16 cellular contexts compared by ENCODE assay signal in the genomic region with DNA sequence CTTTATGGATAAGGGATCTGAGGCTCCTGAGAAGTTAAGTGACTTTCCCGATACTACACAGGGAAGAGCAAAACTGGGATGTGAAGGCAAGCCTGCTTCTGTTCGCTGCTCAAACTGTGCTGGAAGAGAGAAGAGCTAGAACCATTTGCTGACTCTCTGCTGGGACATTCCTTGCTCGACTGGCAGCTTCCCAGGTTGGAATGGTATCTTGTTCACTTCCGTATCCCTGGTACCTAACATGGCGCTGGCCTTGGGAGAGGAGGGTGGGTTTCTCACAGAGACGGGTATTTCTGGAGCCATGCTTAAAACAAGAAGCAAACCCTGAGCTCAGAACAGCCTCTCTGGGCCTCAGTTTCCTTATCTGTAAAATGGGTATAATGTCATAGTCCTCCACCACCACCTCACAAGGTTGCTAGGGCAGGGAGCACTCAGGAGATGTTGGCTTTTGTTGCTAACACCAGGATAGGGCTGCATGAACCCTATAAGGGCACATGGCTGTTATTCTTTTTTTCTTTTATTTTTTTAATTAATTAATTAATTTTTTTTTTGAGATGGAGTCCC.
A peak's percentile ranks its signal among the peaks of the same experiment; 100 is the strongest.
DNase-seq lines count a peak whose midpoint lies in the region; ATAC-seq, FAIRE-seq and TF ChIP-seq lines count a peak whose summit lies in the region.
"Had no signal": no experiment of that assay in that cellular context is flagged by ENCODE, and none has a peak within 500 bp of the region (broad histone marks: within the 10 kb centered on the region; RNA-seq: fewer than 3 reads in every experiment).

No MANE protein-coding gene starts in this region.

- H3K27ac ChIP-seq in HepG2 (ENCODE audit: extremely low read length, insufficient read depth, low read length): no peak overlapping the region
- no peak overlapping the region for H3K27ac ChIP-seq in right lobe of liver
- peak overlapping the region; percentile 84 to 93 (median 92) for H3K27ac ChIP-seq in esophagus squamous epithelium
- peak overlapping the region; percentile 69 to 92 (median 85) for H3K27ac ChIP-seq in sigmoid colon
- H3K27ac ChIP-seq in Peyer's patch: peak overlapping the region in 1 of 4 donors; percentile 47

- H2AFZ ChIP-seq in HepG2 (ENCODE audit: low read length): no peak overlapping the region

- no TSS peak for BruUV-seq in HepG2 (replicated peaks; lab: Mats Ljungman, UMichigan)

- no peak overlapping the region for H3K4me2 ChIP-seq in HepG2 (ENCODE audit: low read depth, low read length)

- H3K4me3 ChIP-seq in HepG2 (replicated peaks in 1 of 3; ENCODE audit: insufficient read depth in 1 of 3, low read depth in 2 of 3, low read length in 3 of 3): no peak overlapping the region
- H3K4me3 ChIP-seq in right lobe of liver: no peak overlapping the region
- peak overlapping the region in 2 of 4 donors; percentile 19 to 34 for H3K4me3 ChIP-seq in esophagus squamous epithelium
- peak overlapping the region in 1 of 4 donors; percentile 31 for H3K4me3 ChIP-seq in sigmoid colon
- no peak overlapping the region for H3K4me3 ChIP-seq in Peyer's patch

- POLR2A ChIA-PET in HepG2 (lab: Yijun Ruan, JAX): interaction anchor here (2.0 to 2.3 kb wide), 2 partner anchors 15 to 35 kb away, joined by 7 to 23 read pairs; no protein-coding TSS in a partner anchor

- H3K36me3 ChIP-seq in HepG2 (replicated peaks in 1 of 2; ENCODE audit: control insufficient read depth in 1 of 2, insufficient read depth in 2 of 2, low read length in 2 of 2) (peaks cover 0 to 2% of the 10 kb centered on the region in 2 experiments; a peak in 1 of 5 replicates), right lobe of liver (no peaks in the 10 kb centered on the region), esophagus squamous epithelium (peaks cover 0 to 43% (median 5%) of the 10 kb centered on the region in 3 donors), sigmoid colon (no peaks in the 10 kb centered on the region), Peyer's patch (no peaks in the 10 kb centered on the region)

- in situ Hi-C loops in HepG2 (cut with HindIII; ENCODE audit: extremely low pct_ligation_motif_present, low pct_unique_long_range_greater_than_20kb): no loop called here

- TF ChIP-seq POLR2A in HepG2 (IDR thresholded peaks at IDR 0.05; ENCODE audit: insufficient read depth in 1 of 2, low read depth in 2 of 2, low read length in 2 of 2) (no peak), right lobe of liver (IDR thresholded peaks at IDR 0.05) (no peak), esophagus squamous epithelium (IDR thresholded peaks at IDR 0.05) (no peak), sigmoid colon (IDR thresholded peaks at IDR 0.05) (no peak), Peyer's patch (IDR thresholded peaks at IDR 0.05) (no peak)

- TF ChIP-seq EP300 in HepG2 (IDR thresholded peaks at IDR 0.05; ENCODE audit: low read depth in 2 of 2, low read length in 2 of 2) (no peak), HepG2 (CRISPR knock-in tag; IDR thresholded peaks at IDR 0.05; ENCODE audit: borderline replicate concordance) (no peak), sigmoid colon (IDR thresholded peaks at IDR 0.05) (no peak)

- no peak for DNase-seq in HepG2 (ENCODE audit: low spot score)
- no peak for DNase-seq in right lobe of liver
- no peak for DNase-seq in esophagus squamous epithelium (lab: John Stamatoyannopoulos, UW)
- no peak for DNase-seq in sigmoid colon
- DNase-seq in posterior vena cava (ENCODE audit: low spot score): no peak
- DNase-seq in NCI-H226: no peak
- DNase-seq in Peyer's patch: no peak
- no peak for DNase-seq in NCI-H2196 (lab: John Stamatoyannopoulos, UW; ENCODE audit: unreplicated experiment)
- DNase-seq: activated CD4-positive, alpha-beta T cell treated with anti-CD3 and anti-CD28 coated beads for 4 hours; activated T-cell treated with anti-CD3 and anti-CD28 coated beads for 4 hours; CD4-positive, alpha-beta T cell; endodermal cell; left ventricle myocardium superior; NCI-H1930; NCI-H510A treated with DMSO at 0.1 percent for 48 hours; nephron progenitor cell had no signal

- 100% methylated on average over 6 of the region's 6 CpGs for WGBS in HepG2 (ENCODE audit: low lambda C conversion rate)
- WGBS in right lobe of liver (ENCODE audit: insufficient coverage, low coverage, low lambda C conversion rate, missing lambda C conversion rate): 94% methylated on average over 2 of the region's 6 CpGs
- 77 to 78% methylated on average over 6 of the region's 6 CpGs for WGBS in esophagus squamous epithelium, 2 donors
- whole genome bisulfite sequencing in sigmoid colon, 2 donors: 85 to 89% methylated on average over 6 of the region's 6 CpGs

- intact Hi-C loops in HepG2 (cut with micrococcal nuclease; ENCODE audit: unreplicated experiment) (no loop called here), right lobe of liver (cut with DNase I) (no loop called here), esophagus squamous epithelium (cut with DNase I) (loop anchor here (5.0 kb wide), 1 partner anchor 38 kb away; no protein-coding TSS in a partner anchor), sigmoid colon (cut with DNase I) (no loop called here), posterior vena cava (cut with DNase I) (no loop called here)

- FAIRE-seq in HepG2 (lab: Jason Lieb, UNC): no peak

- no peak for TF ChIP-seq RAD21 in HepG2 (CRISPR knock-in tag; IDR thresholded peaks at IDR 0.05)

- H3K9me3 ChIP-seq in HepG2 (ENCODE audit: low read length): no peaks in the 10 kb centered on the region
- no peaks in the 10 kb centered on the region for H3K9me3 ChIP-seq in right lobe of liver
- H3K9me3 ChIP-seq in esophagus squamous epithelium: no peaks in the 10 kb centered on the region
- no peaks in the 10 kb centered on the region for H3K9me3 ChIP-seq in sigmoid colon
- no peaks in the 10 kb centered on the region for H3K9me3 ChIP-seq in Peyer's patch

- peaks cover 10% of the 10 kb centered on the region for H4K20me1 ChIP-seq in HepG2 (ENCODE audit: insufficient read depth, low read length)

- CTCF ChIA-PET in HepG2 (lab: Yijun Ruan, JAX; ENCODE audit: low intra/inter-chr PET ratio, low total read pairs): no interaction called here

- no peak for TF ChIP-seq CTCF in HepG2 (CRISPR knock-in tag; IDR thresholded peaks at IDR 0.05)
- TF ChIP-seq CTCF in right lobe of liver (IDR thresholded peaks at IDR 0.05): no peak
- no peak for TF ChIP-seq CTCF in esophagus squamous epithelium (IDR thresholded peaks at IDR 0.05)
- no peak for TF ChIP-seq CTCF in sigmoid colon (IDR thresholded peaks at IDR 0.05)
- TF ChIP-seq CTCF in Peyer's patch (IDR thresholded peaks at IDR 0.05): no peak

- H3K27me3 ChIP-seq in HepG2 (ENCODE audit: control insufficient read depth in 1 of 2, insufficient read depth in 2 of 2, low read length in 2 of 2): no peaks in the 10 kb centered on the region
- H3K27me3 ChIP-seq in right lobe of liver: no peaks in the 10 kb centered on the region
- H3K27me3 ChIP-seq in esophagus squamous epithelium: no peaks in the 10 kb centered on the region
- no peaks in the 10 kb centered on the region for H3K27me3 ChIP-seq in sigmoid colon
- H3K27me3 ChIP-seq in Peyer's patch: no peaks in the 10 kb centered on the region

- H3K79me2 ChIP-seq in HepG2 (ENCODE audit: insufficient read depth, low read length): peaks cover 48% of the 10 kb centered on the region

- no peak overlapping the region for H3K9ac ChIP-seq in HepG2 (ENCODE audit: insufficient read depth, low read depth, low read length)

- ATAC-seq in HepG2 (no peak), right lobe of liver (no peak)

- peaks cover 44% of the 10 kb centered on the region for H3K4me1 ChIP-seq in HepG2 (ENCODE audit: insufficient read depth, low read length)
- peaks cover 0 to 15% (median 5%) of the 10 kb centered on the region in 4 donors for H3K4me1 ChIP-seq in right lobe of liver
- peaks cover 78 to 100% (median 79%) of the 10 kb centered on the region in 3 donors for H3K4me1 ChIP-seq in esophagus squamous epithelium
- peaks cover 0 to 88% (median 83%) of the 10 kb centered on the region in 4 donors for H3K4me1 ChIP-seq in sigmoid colon
- peaks cover 0 to 74% (median 5%) of the 10 kb centered on the region in 4 donors for H3K4me1 ChIP-seq in Peyer's patch

TF ChIP-seq in HepG2, 621 proteins besides CTCF, POLR2A, EP300 and RAD21 (continues in another document):
- TF ChIP-seq ZFP36L1 (CRISPR knock-in tag; IDR thresholded peaks at IDR 0.05) (no peak), CHD4 (IDR thresholded peaks at IDR 0.05; ENCODE audit: borderline replicate concordance, low read length) (0 out of 2 replicates have a peak, but pooled peaks have one; percentile 43), HCFC1 (IDR thresholded peaks at IDR 0.05; ENCODE audit: low read depth, low read length) (no peak), HIVEP1 (CRISPR knock-in tag; IDR thresholded peaks at IDR 0.05) (no peak), ZNF629 (CRISPR knock-in tag; conservative IDR thresholded peaks at IDR 0.05) (peak; percentile 92), AKAP8 (CRISPR knock-in tag; IDR thresholded peaks at IDR 0.05) (no peak), ZNF720 (CRISPR knock-in tag; IDR thresholded peaks at IDR 0.05) (no peak), BORCS8-MEF2B (CRISPR knock-in tag; IDR thresholded peaks at IDR 0.05) (no peak), ZMYM3 (CRISPR knock-in tag; IDR thresholded peaks at IDR 0.05) (0 out of 2 replicates have a peak, but pooled peaks have one; percentile 17), MBD4 (IDR thresholded peaks at IDR 0.05; ENCODE audit: borderline replicate concordance, low read length) (no peak), TBP (CRISPR knock-in tag; IDR thresholded peaks at IDR 0.05) (no peak)
- TF ChIP-seq, protein P1, sequence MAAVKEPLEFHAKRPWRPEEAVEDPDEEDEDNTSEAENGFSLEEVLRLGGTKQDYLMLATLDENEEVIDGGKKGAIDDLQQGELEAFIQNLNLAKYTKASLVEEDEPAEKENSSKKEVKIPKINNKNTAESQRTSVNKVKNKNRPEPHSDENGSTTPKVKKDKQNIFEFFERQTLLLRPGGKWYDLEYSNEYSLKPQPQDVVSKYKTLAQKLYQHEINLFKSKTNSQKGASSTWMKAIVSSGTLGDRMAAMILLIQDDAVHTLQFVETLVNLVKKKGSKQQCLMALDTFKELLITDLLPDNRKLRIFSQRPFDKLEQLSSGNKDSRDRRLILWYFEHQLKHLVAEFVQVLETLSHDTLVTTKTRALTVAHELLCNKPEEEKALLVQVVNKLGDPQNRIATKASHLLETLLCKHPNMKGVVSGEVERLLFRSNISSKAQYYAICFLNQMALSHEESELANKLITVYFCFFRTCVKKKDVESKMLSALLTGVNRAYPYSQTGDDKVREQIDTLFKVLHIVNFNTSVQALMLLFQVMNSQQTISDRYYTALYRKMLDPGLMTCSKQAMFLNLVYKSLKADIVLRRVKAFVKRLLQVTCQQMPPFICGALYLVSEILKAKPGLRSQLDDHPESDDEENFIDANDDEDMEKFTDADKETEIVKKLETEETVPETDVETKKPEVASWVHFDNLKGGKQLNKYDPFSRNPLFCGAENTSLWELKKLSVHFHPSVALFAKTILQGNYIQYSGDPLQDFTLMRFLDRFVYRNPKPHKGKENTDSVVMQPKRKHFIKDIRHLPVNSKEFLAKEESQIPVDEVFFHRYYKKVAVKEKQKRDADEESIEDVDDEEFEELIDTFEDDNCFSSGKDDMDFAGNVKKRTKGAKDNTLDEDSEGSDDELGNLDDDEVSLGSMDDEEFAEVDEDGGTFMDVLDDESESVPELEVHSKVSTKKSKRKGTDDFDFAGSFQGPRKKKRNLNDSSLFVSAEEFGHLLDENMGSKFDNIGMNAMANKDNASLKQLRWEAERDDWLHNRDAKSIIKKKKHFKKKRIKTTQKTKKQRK (IDR thresholded peaks at IDR 0.05; ENCODE audit: low read length): no peak

Comparison
In these comparisons a context has a peak if more than half of its experiments do, and no peak if none do; other contexts are left out.
1. H3K27ac ChIP-seq: peak in esophagus squamous epithelium (4 of 4) and sigmoid colon (4 of 4); none in HepG2 (single experiment) and right lobe of liver (0 of 3).